ENCODE assay signal across 30 cellular contexts in genomic region chr6:46776070-46776752, GRCh38. TPM values are rescaled to one million over a fixed set of nuclear protein-coding genes. Genes with fewer than 3 reads are reported as not detected.
"Had no signal": no experiment of that assay in that cellular context is flagged by ENCODE, and none has a peak within 500 bp of the region (broad histone marks: within the 10 kb centered on the region; RNA-seq: fewer than 3 reads in every experiment).

No MANE protein-coding gene starts in this region.

- H3K27me3 Mint-ChIP-seq: activated CD4-positive, alpha-beta T cell treated with anti-CD3 and anti-CD28 coated beads, Interleukin-2, amount 10 ng/mL, durations not matched to agents 7 days and 5 days; activated naive CD8-positive, alpha-beta T cell had no signal

- ATAC-seq: activated T-helper 17 cell treated with anti-CD3 and anti-CD28 coated beads, Interleukin-2, amount 50 U/mL, for 72 hours; Panc1; Right ventricle myocardium inferior; T-cell had no signal

- H3K36me3 ChIP-seq: MG63 had no signal

- H3K27ac Mint-ChIP-seq: activated CD4-positive, alpha-beta memory T cell treated with anti-CD3 and anti-CD28 coated beads for 36 hours; activated CD4-positive, alpha-beta T cell treated with anti-CD3 and anti-CD28 coated beads, Interleukin-2, amount 10 ng/mL, durations not matched to agents 7 days and 5 days; activated naive CD4-positive, alpha-beta T cell treated with anti-CD3 and anti-CD28 coated beads for 36 hours; activated naive CD8-positive, alpha-beta T cell; activated T-helper 17 cell treated with anti-CD3 and anti-CD28 coated beads, Interleukin-2, amount 50 U/mL, for 72 hours; brain; T-cell had no signal

- H3K9me3 ChIP-seq: MG63 had no signal

- H3K4me3 ChIP-seq: MG63, SK-N-MC had no signal

- DNase-seq: activated CD4-positive, alpha-beta memory T cell treated with anti-CD3 and anti-CD28 coated beads for 36 hours; activated CD4-positive, alpha-beta T cell treated with anti-CD3 and anti-CD28 coated beads, Interleukin-2, amount 10 ng/mL, durations not matched to agents 7 days and 5 days; activated CD4-positive, CD25-positive, alpha-beta regulatory T cell; activated CD8-positive, alpha-beta memory T cell treated with anti-CD3 and anti-CD28 coated beads for 24 hours; activated gamma-delta T cell; activated naive CD4-positive, alpha-beta T cell treated with anti-CD3 and anti-CD28 coated beads for 36 hours; activated T-cell treated with anti-CD3 and anti-CD28 coated beads, Interleukin-2, amount 50 U/mL, for 48 hours; amygdala; MG63; MV-4-11; NCI-H1092 treated with DMSO at 0.1 percent for 48 hours; NCI-H1694; NCI-H2081; NCI-H2171; NCI-H226; NCI-H69; NK-92 treated with Interleukin-12 subunit alpha and Interleukin-12 subunit beta, amount 100 ng/mL, for 24 hours; OCI-M1; RPMI8226; T-cell; T-helper 2 cell; T1000 had no signal

- H3K4me1 Mint-ChIP-seq: activated CD4-positive, alpha-beta T cell treated with anti-CD3 and anti-CD28 coated beads, Interleukin-2, amount 10 ng/mL, durations not matched to agents 7 days and 5 days; activated T-helper 17 cell treated with anti-CD3 and anti-CD28 coated beads, Interleukin-2, amount 50 U/mL, for 72 hours; brain; T-cell had no signal

- H3K9me3 Mint-ChIP-seq: activated CD4-positive, alpha-beta memory T cell treated with anti-CD3 and anti-CD28 coated beads for 36 hours; activated CD4-positive, alpha-beta T cell treated with anti-CD3 and anti-CD28 coated beads, Interleukin-2, amount 10 ng/mL, durations not matched to agents 7 days and 5 days; activated naive CD4-positive, alpha-beta T cell treated with anti-CD3 and anti-CD28 coated beads for 36 hours; activated T-helper 17 cell treated with anti-CD3 and anti-CD28 coated beads, Interleukin-2, amount 50 U/mL, for 72 hours; brain; T-cell had no signal

- H3K27me3 ChIP-seq: MG63 had no signal

- H3K27ac ChIP-seq: SK-N-MC had no signal

- H3K4me3 Mint-ChIP-seq: activated CD4-positive, alpha-beta memory T cell treated with anti-CD3 and anti-CD28 coated beads for 36 hours; activated CD4-positive, alpha-beta T cell treated with anti-CD3 and anti-CD28 coated beads, Interleukin-2, amount 10 ng/mL, durations not matched to agents 7 days and 5 days; activated naive CD4-positive, alpha-beta T cell treated with anti-CD3 and anti-CD28 coated beads for 36 hours; activated naive CD8-positive, alpha-beta T cell; activated T-helper 17 cell treated with anti-CD3 and anti-CD28 coated beads, Interleukin-2, amount 50 U/mL, for 72 hours; brain; T-cell had no signal

- H3K36me3 Mint-ChIP-seq: activated CD4-positive, alpha-beta memory T cell treated with anti-CD3 and anti-CD28 coated beads for 36 hours; activated naive CD8-positive, alpha-beta T cell; brain; T-cell had no signal

RNA-seq across cellular contexts. Expression of gene MEP1A, which starts 17.0 kb away (rescaled TPM):
- total RNA-seq: activated CD4-positive, alpha-beta memory T cell treated with anti-CD3 and anti-CD28 coated beads for 36 hours; activated CD4-positive, alpha-beta T cell treated with anti-CD3 and anti-CD28 coated beads, Interleukin-2, amount 10 ng/mL, durations not matched to agents 7 days and 5 days; activated naive CD4-positive, alpha-beta T cell treated with anti-CD3 and anti-CD28 coated beads for 36 hours; activated T-helper 17 cell treated with anti-CD3 and anti-CD28 coated beads, Interleukin-2, amount 50 U/mL, for 72 hours; astrocyte; NCI-H460; Right ventricle myocardium inferior; T-cell had no signal

RNA-seq across cellular contexts. Expression of gene ANKRD66, which starts 29.5 kb away (rescaled TPM):
- total RNA-seq: activated CD4-positive, alpha-beta memory T cell treated with anti-CD3 and anti-CD28 coated beads for 36 hours; activated CD4-positive, alpha-beta T cell treated with anti-CD3 and anti-CD28 coated beads, Interleukin-2, amount 10 ng/mL, durations not matched to agents 7 days and 5 days; activated naive CD4-positive, alpha-beta T cell treated with anti-CD3 and anti-CD28 coated beads for 36 hours; activated T-helper 17 cell treated with anti-CD3 and anti-CD28 coated beads, Interleukin-2, amount 50 U/mL, for 72 hours; astrocyte; NCI-H460; Right ventricle myocardium inferior; T-cell had no signal

RNA-seq across cellular contexts. Expression of gene PLA2G7, which starts 41.0 kb away (rescaled TPM):
- total RNA-seq: activated CD4-positive, alpha-beta memory T cell treated with anti-CD3 and anti-CD28 coated beads for 36 hours; activated CD4-positive, alpha-beta T cell treated with anti-CD3 and anti-CD28 coated beads, Interleukin-2, amount 10 ng/mL, durations not matched to agents 7 days and 5 days; activated naive CD4-positive, alpha-beta T cell treated with anti-CD3 and anti-CD28 coated beads for 36 hours; activated T-helper 17 cell treated with anti-CD3 and anti-CD28 coated beads, Interleukin-2, amount 50 U/mL, for 72 hours had no signal
